11 cellular contexts compared by ENCODE assay signal in the genomic region with DNA sequence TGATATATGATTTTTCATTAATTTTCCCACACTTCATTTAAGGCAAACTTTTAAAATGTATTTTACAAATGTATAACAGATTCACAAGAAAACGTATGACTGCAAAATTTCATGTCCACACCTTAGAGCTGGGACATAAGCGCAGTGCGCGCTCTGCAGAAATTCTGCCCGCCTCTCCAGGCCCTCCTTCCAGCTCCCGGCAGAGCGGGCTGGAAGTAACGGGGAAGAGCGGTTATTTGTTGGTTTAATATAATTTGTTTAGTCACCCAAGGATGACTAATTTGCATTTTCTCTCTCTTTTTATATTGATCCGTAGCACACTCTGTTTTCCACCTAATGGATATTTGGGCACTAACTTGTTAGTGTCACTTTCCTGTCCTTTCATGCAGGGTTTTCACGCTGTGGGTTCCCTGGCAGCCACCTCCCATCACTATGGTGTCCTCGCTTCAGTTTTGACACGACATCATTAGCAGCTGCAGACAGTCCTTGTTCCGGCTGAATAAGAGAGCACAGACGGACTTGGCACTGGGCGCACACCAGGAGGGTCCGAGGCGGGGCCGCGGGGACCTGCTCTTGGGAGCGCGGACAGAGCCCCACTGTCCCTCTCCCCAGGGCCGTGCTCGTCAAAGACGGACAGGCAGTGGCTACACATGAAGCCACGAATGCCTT.
DNase-seq lines count a peak whose midpoint lies in the region; TF ChIP-seq lines count a peak whose summit lies in the region.
"Had no signal": no experiment of that assay in that cellular context is flagged by ENCODE, and none has a peak within 500 bp of the region (broad histone marks: within the 10 kb centered on the region; RNA-seq: fewer than 3 reads in every experiment).

No MANE protein-coding gene starts in this region.

- H3K4me3 Mint-ChIP-seq in type B pancreatic cell = peak overlapping the region; percentile 81
- H3K4me3 Mint-ChIP-seq: activated naive CD8-positive, alpha-beta T cell treated with anti-CD3 and anti-CD28 coated beads, Interleukin-2, amount 10 ng/mL, durations not matched to agents 7 days and 5 days had no signal

- no peak overlapping the region for H2BK5ac ChIP-seq in mesendoderm (ENCODE audit: low read length)

- H3K4me1 ChIP-seq in esophagus (ENCODE audit: control insufficient read depth in 2 of 2, insufficient read depth in 2 of 2, low read length in 1 of 2) (peaks cover 0 to 4% of the 10 kb centered on the region in 2 donors), mesendoderm (ENCODE audit: control insufficient read depth, low read depth, low read length) (no peaks in the 10 kb centered on the region)

- no peaks in the 10 kb centered on the region for H3K9me3 Mint-ChIP-seq in type B pancreatic cell
- H3K9me3 Mint-ChIP-seq: activated naive CD8-positive, alpha-beta T cell treated with anti-CD3 and anti-CD28 coated beads, Interleukin-2, amount 10 ng/mL, durations not matched to agents 7 days and 5 days had no signal

- H3K9me3 ChIP-seq in esophagus (ENCODE audit: control insufficient read depth in 2 of 2, insufficient read depth in 1 of 2, low read depth in 1 of 2, low read length in 1 of 2) = no peaks in the 10 kb centered on the region

- H3K27me3 ChIP-seq in esophagus (ENCODE audit: control insufficient read depth in 1 of 2, insufficient read depth in 2 of 2, low read length in 2 of 2) (no peaks in the 10 kb centered on the region), mesendoderm (ENCODE audit: insufficient read depth, low read length, poor library complexity) (no peaks in the 10 kb centered on the region)

- peak overlapping the region; percentile 67 for H3K56ac ChIP-seq in mesendoderm (ENCODE audit: low read length)

- H3K9ac ChIP-seq in mesendoderm (ENCODE audit: low read length) = peak overlapping the region; percentile 49

- H3K79me2 ChIP-seq in mesendoderm (ENCODE audit: control insufficient read depth, insufficient read depth, low read length) = no peaks in the 10 kb centered on the region

- H3K4me3 ChIP-seq in esophagus (ENCODE audit: low read depth in 1 of 2, low read length in 2 of 2) (peak overlapping the region; percentile 24 to 38), mesendoderm (ENCODE audit: low read length) (peak overlapping the region; percentile 34)

- TF ChIP-seq CTCF in type B pancreatic cell (conservative IDR thresholded peaks at IDR 0.05) = no peak

- H3K4me2 ChIP-seq in mesendoderm (ENCODE audit: low read length) = peak overlapping the region; percentile 79

- H3K27me3 Mint-ChIP-seq in type B pancreatic cell = peaks cover 18% of the 10 kb centered on the region

- no peak overlapping the region for H2BK15ac ChIP-seq in mesendoderm (replicated peaks; ENCODE audit: low read depth)

- 32 to 36% methylated on average over 26 of the region's 26 CpGs for WGBS in esophagus, 2 donors
- no CpG with 5 or more reads among the region's 26 CpGs for WGBS in mesendoderm (ENCODE audit: extremely low coverage, insufficient coverage, low lambda C conversion rate)

- DNase-seq in NCI-H2107 treated with DMSO at 0.1 percent for 48 hours (lab: John Stamatoyannopoulos, UW; ENCODE audit: unreplicated experiment) (peak; percentile 77), NCI-H2107 (lab: John Stamatoyannopoulos, UW) (no peak), mesendoderm (peak; percentile 11), type B pancreatic cell (ENCODE audit: extremely low spot score, unreplicated experiment) (no peak), NCI-H446 (lab: John Stamatoyannopoulos, UW) (no peak), NCI-H2029 (lab: John Stamatoyannopoulos, UW) (no peak), foreskin melanocyte (no peak)
- DNase-seq: activated naive CD8-positive, alpha-beta T cell treated with anti-CD3 and anti-CD28 coated beads, Interleukin-2, amount 10 ng/mL, durations not matched to agents 7 days and 5 days had no signal

- H3K4me1 Mint-ChIP-seq in type B pancreatic cell (ENCODE audit: unreplicated experiment) = peaks cover 8% of the 10 kb centered on the region
- H3K4me1 Mint-ChIP-seq: activated naive CD8-positive, alpha-beta T cell treated with anti-CD3 and anti-CD28 coated beads, Interleukin-2, amount 10 ng/mL, durations not matched to agents 7 days and 5 days had no signal

- H3K79me1 ChIP-seq in mesendoderm (ENCODE audit: low read length) = no peaks in the 10 kb centered on the region

- H3K23ac ChIP-seq in mesendoderm (ENCODE audit: low read length) = no peak overlapping the region

- no peak overlapping the region for H3K27ac Mint-ChIP-seq in type B pancreatic cell
- H3K27ac Mint-ChIP-seq: activated naive CD8-positive, alpha-beta T cell treated with anti-CD3 and anti-CD28 coated beads, Interleukin-2, amount 10 ng/mL, durations not matched to agents 7 days and 5 days had no signal

- H3K36me3 ChIP-seq in esophagus (ENCODE audit: control insufficient read depth in 2 of 2, insufficient read depth in 2 of 2, low read length in 1 of 2) = no peaks in the 10 kb centered on the region
- no peaks in the 10 kb centered on the region for H3K36me3 ChIP-seq in mesendoderm (ENCODE audit: control insufficient read depth, insufficient read depth, low read length)

- H3K4ac ChIP-seq in mesendoderm (ENCODE audit: low read depth, low read length) = no peak overlapping the region

- no peak overlapping the region for H4K8ac ChIP-seq in mesendoderm (ENCODE audit: low read depth, low read length)

- H3K18ac ChIP-seq in mesendoderm (ENCODE audit: low read length) = no peak overlapping the region

- no peak overlapping the region for H2BK120ac ChIP-seq in mesendoderm (ENCODE audit: low read depth, low read length)

- H3K27ac ChIP-seq in esophagus (ENCODE audit: low read depth in 2 of 2, low read length in 1 of 2) (no peak overlapping the region), mesendoderm (ENCODE audit: low read depth, low read length) (no peak overlapping the region)
- H3K27ac ChIP-seq: 22Rv1, skin epidermis had no signal

- H3K36me3 Mint-ChIP-seq in type B pancreatic cell = no peaks in the 10 kb centered on the region
- H3K36me3 Mint-ChIP-seq: activated naive CD8-positive, alpha-beta T cell treated with anti-CD3 and anti-CD28 coated beads, Interleukin-2, amount 10 ng/mL, durations not matched to agents 7 days and 5 days had no signal

- no peak overlapping the region for H2AK5ac ChIP-seq in mesendoderm (ENCODE audit: low read length)

- H4K5ac ChIP-seq in mesendoderm (ENCODE audit: low read length) = no peak overlapping the region

Comparison
In these comparisons a context has a peak if more than half of its experiments do, and no peak if none do; other contexts are left out.
1. DNase-seq: peak in NCI-H2107 treated with DMSO at 0.1 percent for 48 hours (single experiment) and mesendoderm (single experiment); none in NCI-H2107 (single experiment), type B pancreatic cell (single experiment), NCI-H446 (0 of 2), NCI-H2029 (single experiment) and foreskin melanocyte (single experiment).